ENCODE assay signal across 9 cellular contexts in genomic region chr2:70340921-70341765, GRCh38. TPM values are rescaled to one million over a fixed set of nuclear protein-coding genes. Genes with fewer than 3 reads are reported as not detected.
A peak's percentile ranks its signal among the peaks of the same experiment; 100 is the strongest.
DNase-seq lines count a peak whose midpoint lies in the region; ATAC-seq and TF ChIP-seq lines count a peak whose summit lies in the region.
"Had no signal": no experiment of that assay in that cellular context is flagged by ENCODE, and none has a peak within 500 bp of the region (broad histone marks: within the 10 kb centered on the region; RNA-seq: fewer than 3 reads in every experiment).

No MANE protein-coding gene starts in this region.

- H2AK5ac ChIP-seq in neuronal stem cell (ENCODE audit: low read depth, low read length): no peak overlapping the region

- no peak overlapping the region for H3K4ac ChIP-seq in neuronal stem cell (ENCODE audit: low read length)

- no peak overlapping the region for H4K8ac ChIP-seq in neuronal stem cell (ENCODE audit: low read depth, low read length)

- peak; percentile 79 for TF ChIP-seq CTCF in fibroblast of villous mesenchyme (IDR thresholded peaks at IDR 0.05; ENCODE audit: insufficient read depth, low read depth, low read length)

- 3 to 5% methylated on average over 7 of the region's 7 CpGs for WGBS in GM23248 (ENCODE audit: low coverage in 1 of 2, low lambda C conversion rate in 2 of 2, missing lambda C conversion rate in 2 of 2), 2 experiments
- no CpG with 5 or more reads among the region's 7 CpGs for WGBS in neuronal stem cell (ENCODE audit: extremely low coverage in 2 of 2, insufficient read length in 2 of 2, insufficient replicate concordance in 1 of 2), 2 donors

- H3K4me2 ChIP-seq in GM23248 (ENCODE audit: unreplicated experiment) (no peak overlapping the region), neuronal stem cell (ENCODE audit: insufficient read depth, low read length, poor library complexity, severe bottlenecking) (no peak overlapping the region)

- no peak overlapping the region for H2BK120ac ChIP-seq in neuronal stem cell (ENCODE audit: low read depth, low read length)

- DNase-seq in CD1c-positive myeloid dendritic cell (ENCODE audit: extremely low spot score): peak; percentile 73
- DNase-seq in GM23248: peak; percentile 67
- peak; percentile 35 for DNase-seq in NCI-H748 treated with DMSO at 0.1 percent for 48 hours (lab: John Stamatoyannopoulos, UW)
- DNase-seq in activated T-cell treated with anti-CD3 and anti-CD28 coated beads, Interleukin-2, amount 50 U/mL, for 1 hour: peak; percentile 27
- DNase-seq in fibroblast of villous mesenchyme (ENCODE audit: low read depth): peak; percentile 34
- DNase-seq in neuronal stem cell (ENCODE audit: low spot score): peak; percentile 66
- no peak for DNase-seq in NCI-H1048 (lab: John Stamatoyannopoulos, UW)

- no peaks in the 10 kb centered on the region for H3K9me3 ChIP-seq in GM23248 (ENCODE audit: low read depth)
- no peaks in the 10 kb centered on the region for H3K9me3 ChIP-seq in neuronal stem cell (replicated peaks in 1 of 2; ENCODE audit: control insufficient read depth in 2 of 2, insufficient read depth in 1 of 2, low read depth in 1 of 2, low read length in 2 of 2)

- H2BK12ac ChIP-seq in neuronal stem cell (ENCODE audit: low read length): no peak overlapping the region

- no peak overlapping the region for H3K23ac ChIP-seq in neuronal stem cell (ENCODE audit: low read depth, low read length, poor library complexity)

- H3K4me3 ChIP-seq in GM23248 (no peak overlapping the region), fibroblast of villous mesenchyme (ENCODE audit: low read depth, low read length) (no peak overlapping the region), neuronal stem cell (ENCODE audit: low read length in 2 of 2) (no peak overlapping the region)
- H3K4me3 ChIP-seq: skin epidermis had no signal

- H3K9ac ChIP-seq in GM23248 (no peak overlapping the region), neuronal stem cell (ENCODE audit: low read depth, low read length, poor library complexity) (no peak overlapping the region)

- ATAC-seq in HG02938 (IDR thresholded peaks at IDR 0.05; ENCODE audit: unreplicated experiment): no peak

- no peak overlapping the region for H3K18ac ChIP-seq in neuronal stem cell (ENCODE audit: low read length)

- peaks cover 13% of the 10 kb centered on the region for H3F3A ChIP-seq in GM23248 (ENCODE audit: insufficient read depth)

- no peak overlapping the region for H2AFZ ChIP-seq in GM23248
- no peak overlapping the region for H2AFZ ChIP-seq in neuronal stem cell (ENCODE audit: low read length)

- H2BK5ac ChIP-seq in neuronal stem cell (ENCODE audit: low read length): no peak overlapping the region

- H3K9me2 ChIP-seq in GM23248 (ENCODE audit: insufficient read depth): no peaks in the 10 kb centered on the region

- H4K20me1 ChIP-seq in GM23248 (ENCODE audit: insufficient read depth): no peaks in the 10 kb centered on the region

- H4K91ac ChIP-seq in neuronal stem cell (ENCODE audit: low read depth, low read length, poor library complexity): no peak overlapping the region

- H3K36me3 ChIP-seq in GM23248 (ENCODE audit: low read depth): no peaks in the 10 kb centered on the region
- no peaks in the 10 kb centered on the region for H3K36me3 ChIP-seq in neuronal stem cell (replicated peaks in 1 of 2; ENCODE audit: control insufficient read depth in 2 of 2, insufficient read depth in 2 of 2, low read length in 2 of 2)

- in situ Hi-C loops in GM23248 (cut with MboI): no loop called here

- H3K14ac ChIP-seq in neuronal stem cell (ENCODE audit: low read length): no peak overlapping the region

- H2BK15ac ChIP-seq in neuronal stem cell (ENCODE audit: low read length): no peak overlapping the region

- no peak overlapping the region for H3K27ac ChIP-seq in GM23248
- H3K27ac ChIP-seq in neuronal stem cell (replicated peaks; ENCODE audit: low read length): no peak overlapping the region
- H3K27ac ChIP-seq: skin epidermis had no signal

- no peaks in the 10 kb centered on the region for H3K79me2 ChIP-seq in GM23248 (ENCODE audit: insufficient read depth)

- no peaks in the 10 kb centered on the region for H3K79me1 ChIP-seq in neuronal stem cell (ENCODE audit: low read depth, low read length)

- H3K4me1 ChIP-seq in GM23248 (ENCODE audit: insufficient read depth) (peaks cover 13% of the 10 kb centered on the region), neuronal stem cell (ENCODE audit: control insufficient read depth in 2 of 2, insufficient read depth in 1 of 2, low read depth in 1 of 2, low read length in 2 of 2) (no peaks in the 10 kb centered on the region)

- H3K27me3 ChIP-seq in GM23248 (replicated peaks; ENCODE audit: insufficient read depth): no peaks in the 10 kb centered on the region
- H3K27me3 ChIP-seq in neuronal stem cell (ENCODE audit: control insufficient read depth in 3 of 3, insufficient read depth in 3 of 3, low read depth in 1 of 3, low read length in 3 of 3): peaks cover 0 to 18% (median 0%) of the 10 kb centered on the region in 3 experiments

RNA-seq across cellular contexts. Expression of gene FAM136A, which starts 39.3 kb away (rescaled TPM):
- 40.3 and 44.2 TPM in 2 replicates for total RNA-seq in GM23248 (2014; rRNA removed; shearing (Covaris generic))
- polyA plus RNA-seq in GM23248 (2016; fragmentation: Nextera tagmentation; extraction: Ambion mirVana): 53.4 and 57.4 TPM in 2 replicates
- 29.3 and 32.8 TPM in 2 replicates for total RNA-seq in fibroblast of villous mesenchyme
- 52.0 TPM for polyA plus RNA-seq in neuronal stem cell (2013, experiment 1 of 2)
- 52.5 TPM for polyA plus RNA-seq in neuronal stem cell (2013, experiment 2 of 2)

RNA-seq across cellular contexts. Expression of gene SNRPG, which starts 47.6 kb away (rescaled TPM):
- 108 and 144 TPM in 2 replicates for total RNA-seq in GM23248 (2014; rRNA removed; shearing (Covaris generic))
- 327 and 337 TPM in 2 replicates for polyA plus RNA-seq in GM23248 (2016; fragmentation: Nextera tagmentation; extraction: Ambion mirVana)
- total RNA-seq in fibroblast of villous mesenchyme: 197 and 224 TPM in 2 replicates
- polyA plus RNA-seq in neuronal stem cell (2013, experiment 1 of 2): 401 TPM
- polyA plus RNA-seq in neuronal stem cell (2013, experiment 2 of 2): 403 TPM
